Comparison of ENCODE assay signal across 8 cellular contexts in genomic region chr2:174486614-174487535, GRCh38. TPM values are rescaled to one million over a fixed set of nuclear protein-coding genes. Genes with fewer than 3 reads are reported as not detected.
DNase-seq lines count a peak whose midpoint lies in the region; ATAC-seq and TF ChIP-seq lines count a peak whose summit lies in the region.

TSS of gene GPR155 (minus strand) at chr2:174487029. CDS start at chr2:174481956, 5,073 bp downstream.

- H3K4me3 ChIP-seq in DOHH2 (ENCODE audit: low read length) (peak within 1 kb of the TSS; percentile 93), Karpas-422 (ENCODE audit: low read length) (peak within 1 kb of the TSS; percentile 81), fibroblast of lung (replicated peaks in 1 of 4; ENCODE audit: control extremely low read depth in 1 of 4, insufficient read depth in 1 of 4, low read depth in 3 of 4, low read length in 4 of 4) (peak within 1 kb of the TSS; percentile 78 to 86 (median 85))
- H3K4me3 ChIP-seq in naive thymus-derived CD4-positive, alpha-beta T cell (ENCODE audit: low read length) = peak within 1 kb of the TSS; percentile 90

- no peaks in the 10 kb centered on the region for H3K27me3 Mint-ChIP-seq in activated T-helper 1 cell treated with anti-CD3 and anti-CD28 coated beads, Interleukin-12 subunit alpha, Interleukin-12 subunit beta, Interleukin-2, Interleukin-4 antibody, amounts not matched to agents 30 ng/mL and 10 ng/mL and 1 ng/mL, durations not matched to agents 14 hours and 24 hours and 36 hours (ENCODE audit: insufficient read depth)
- no peaks in the 10 kb centered on the region for H3K27me3 Mint-ChIP-seq in naive thymus-derived CD4-positive, alpha-beta T cell
- H3K27me3 Mint-ChIP-seq in stimulated activated memory B cell treated with anti-CD40 and anti-IgM and Interleukin-4, amounts not matched to agents 10 μg/mL and 1 μg/mL and 100 μg/mL, for 72 hours = no peaks in the 10 kb centered on the region

- H3K36me3 Mint-ChIP-seq in activated T-helper 1 cell treated with anti-CD3 and anti-CD28 coated beads, Interleukin-12 subunit alpha, Interleukin-12 subunit beta, Interleukin-2, Interleukin-4 antibody, amounts not matched to agents 30 ng/mL and 10 ng/mL and 1 ng/mL, durations not matched to agents 14 hours and 24 hours and 36 hours (ENCODE audit: low read depth) = peaks cover 8% of the 10 kb centered on the region
- H3K36me3 Mint-ChIP-seq in naive thymus-derived CD4-positive, alpha-beta T cell = peaks cover 4 to 13% (median 10%) of the 10 kb centered on the region in 5 donors
- peaks cover 2% of the 10 kb centered on the region for H3K36me3 Mint-ChIP-seq in stimulated activated memory B cell treated with anti-CD40 and anti-IgM and Interleukin-4, amounts not matched to agents 10 μg/mL and 1 μg/mL and 100 μg/mL, for 72 hours

- peaks cover 3% of the 10 kb centered on the region for H3K9me3 Mint-ChIP-seq in activated T-helper 1 cell treated with anti-CD3 and anti-CD28 coated beads, Interleukin-12 subunit alpha, Interleukin-12 subunit beta, Interleukin-2, Interleukin-4 antibody, amounts not matched to agents 30 ng/mL and 10 ng/mL and 1 ng/mL, durations not matched to agents 14 hours and 24 hours and 36 hours
- H3K9me3 Mint-ChIP-seq in naive thymus-derived CD4-positive, alpha-beta T cell = peaks cover 0 to 3% (median 0%) of the 10 kb centered on the region in 11 donors
- H3K9me3 Mint-ChIP-seq in stimulated activated memory B cell treated with anti-CD40 and anti-IgM and Interleukin-4, amounts not matched to agents 10 μg/mL and 1 μg/mL and 100 μg/mL, for 72 hours = no peaks in the 10 kb centered on the region

- TF ChIP-seq CTCF in DOHH2 (IDR thresholded peaks at IDR 0.05; ENCODE audit: low read depth, low read length, poor library complexity, severe bottlenecking) (peak; percentile 23), fibroblast of lung (conservative IDR thresholded peaks at IDR 0.05 in 1 of 2, IDR thresholded peaks at IDR 0.05 in 1 of 2; ENCODE audit: low read depth in 1 of 2, low read length in 2 of 2) (no peak)

- CTCF ChIA-PET in naive thymus-derived CD4-positive, alpha-beta T cell (lab: Charles Lee) = interaction anchor here (0.5 to 3.8 kb wide), 4 partner anchors 9 to 158 kb away, joined by 3 to 25 read pairs (median 15); no protein-coding TSS in a partner anchor

- POLR2A ChIA-PET in naive thymus-derived CD4-positive, alpha-beta T cell (lab: Charles Lee) = interaction anchor here (0.9 to 2.4 kb wide), 17 partner anchors 9 to 201 kb away, joined by 3 to 10 read pairs (median 5); partner anchors contain the start of gene WIPF1

- peak within 1 kb of the TSS; percentile 73 for H3K9ac ChIP-seq in Karpas-422 (ENCODE audit: low read length)
- peak within 1 kb of the TSS; percentile 48 for H3K9ac ChIP-seq in fibroblast of lung (ENCODE audit: insufficient read depth, low read length)

- peaks cover 7% of the 10 kb centered on the region; the same call in 1 of the 2 replicates for H3K27me3 ChIP-seq in DOHH2 (ENCODE audit: control insufficient read depth, low read length)
- H3K27me3 ChIP-seq in Karpas-422 (ENCODE audit: low read length) = no peaks in the 10 kb centered on the region
- no peaks in the 10 kb centered on the region for H3K27me3 ChIP-seq in fibroblast of lung (ENCODE audit: control insufficient read depth, insufficient read depth, low read length)
- H3K27me3 ChIP-seq in naive thymus-derived CD4-positive, alpha-beta T cell (ENCODE audit: control insufficient read depth in 2 of 2, insufficient read depth in 2 of 2, low read length in 2 of 2) = no peaks in the 10 kb centered on the region

- H3K79me2 ChIP-seq in DOHH2 (ENCODE audit: control insufficient read depth, low read length) (no peaks in the 10 kb centered on the region), Karpas-422 (ENCODE audit: low read length) (no peaks in the 10 kb centered on the region), fibroblast of lung (ENCODE audit: control insufficient read depth, insufficient read depth, low read length) (no peaks in the 10 kb centered on the region)

- peak within 1 kb of the TSS; percentile 16; the same call in 1 of the 2 replicates for H3K27ac ChIP-seq in DOHH2 (ENCODE audit: low read depth, low read length)
- H3K27ac ChIP-seq in Karpas-422 (ENCODE audit: low read length) = no peak within 1 kb of the TSS
- H3K27ac ChIP-seq in fibroblast of lung (ENCODE audit: insufficient read depth, low read length) = peak within 1 kb of the TSS; percentile 85
- peak within 1 kb of the TSS; percentile 87 for H3K27ac ChIP-seq in naive thymus-derived CD4-positive, alpha-beta T cell (ENCODE audit: low read depth, low read length)

- peak; percentile 92 for ATAC-seq in GM21825 (IDR thresholded peaks at IDR 0.05; ENCODE audit: unreplicated experiment)
- ATAC-seq in naive thymus-derived CD4-positive, alpha-beta T cell = peak; percentile 89
- ATAC-seq in stimulated activated memory B cell treated with anti-CD40 and anti-IgM and Interleukin-4, amounts not matched to agents 10 μg/mL and 1 μg/mL and 100 μg/mL, for 72 hours = peak; percentile 98

- no peaks in the 10 kb centered on the region for H3K36me3 ChIP-seq in DOHH2 (ENCODE audit: control insufficient read depth, low read length)
- H3K36me3 ChIP-seq in Karpas-422 (ENCODE audit: insufficient read depth, low read length) = no peaks in the 10 kb centered on the region
- H3K36me3 ChIP-seq in fibroblast of lung (ENCODE audit: control insufficient read depth, insufficient read depth, low read length) = no peaks in the 10 kb centered on the region
- H3K36me3 ChIP-seq in naive thymus-derived CD4-positive, alpha-beta T cell (ENCODE audit: control insufficient read depth in 2 of 3, insufficient read depth in 3 of 3, low read length in 3 of 3) = peaks cover 0 to 10% (median 1%) of the 10 kb centered on the region in 3 experiments

- H3K4me3 Mint-ChIP-seq in activated T-helper 1 cell treated with anti-CD3 and anti-CD28 coated beads, Interleukin-12 subunit alpha, Interleukin-12 subunit beta, Interleukin-2, Interleukin-4 antibody, amounts not matched to agents 30 ng/mL and 10 ng/mL and 1 ng/mL, durations not matched to agents 14 hours and 24 hours and 36 hours = peak within 1 kb of the TSS; percentile 100
- H3K4me3 Mint-ChIP-seq in naive thymus-derived CD4-positive, alpha-beta T cell = peak within 1 kb of the TSS; percentile 92 to 100 (median 98)
- H3K4me3 Mint-ChIP-seq in stimulated activated memory B cell treated with anti-CD40 and anti-IgM and Interleukin-4, amounts not matched to agents 10 μg/mL and 1 μg/mL and 100 μg/mL, for 72 hours = peak within 1 kb of the TSS; percentile 90

- intact Hi-C loops in activated T-helper 1 cell treated with anti-CD3 and anti-CD28 coated beads, Interleukin-12 subunit alpha, Interleukin-12 subunit beta, Interleukin-2, Interleukin-4 antibody, amounts not matched to agents 30 ng/mL and 10 ng/mL and 1 ng/mL, durations not matched to agents 14 hours and 24 hours and 36 hours (cut with micrococcal nuclease) = loop anchor here (1.0 to 10.0 kb wide), 12 partner anchors 36 to 1930 kb away; partner anchors contain the start of genes ATF2, ATP5MC3, CDCA7 and OLA1
- intact Hi-C loops in naive thymus-derived CD4-positive, alpha-beta T cell (cut with micrococcal nuclease) = loop anchor here (1.0 to 5.0 kb wide), 17 partner anchors 10 to 1930 kb away; partner anchors contain the start of genes ATP5MC3 (in 2 of the 2), SCRN3 (in 2 of the 2), ATF2 (in 1 of the 2) and OLA1 (in 1 of the 2)

- H3K4me2 ChIP-seq in DOHH2 (ENCODE audit: low read length) = peak within 1 kb of the TSS; percentile 93
- H3K4me2 ChIP-seq in Karpas-422 (ENCODE audit: low read depth, low read length, poor library complexity, severe bottlenecking) = peak within 1 kb of the TSS; percentile 91
- peak within 1 kb of the TSS; percentile 88 for H3K4me2 ChIP-seq in fibroblast of lung (ENCODE audit: extremely low read depth, insufficient read depth, low read length)

- no peaks in the 10 kb centered on the region for H3K9me3 ChIP-seq in DOHH2 (ENCODE audit: control insufficient read depth, insufficient read depth, low read length)
- H3K9me3 ChIP-seq in Karpas-422 (ENCODE audit: low read length) = no peaks in the 10 kb centered on the region
- H3K9me3 ChIP-seq in fibroblast of lung (ENCODE audit: control insufficient read depth, insufficient read depth, low read depth, low read length) = no peaks in the 10 kb centered on the region
- H3K9me3 ChIP-seq in naive thymus-derived CD4-positive, alpha-beta T cell (ENCODE audit: control insufficient read depth in 2 of 3, low read length in 3 of 3) = no peaks in the 10 kb centered on the region

- H2AFZ ChIP-seq in Karpas-422 (ENCODE audit: low read length) = peak within 1 kb of the TSS; percentile 95
- peak within 1 kb of the TSS; percentile 98 for H2AFZ ChIP-seq in fibroblast of lung (ENCODE audit: low read length)

- H3K4me1 Mint-ChIP-seq in activated T-helper 1 cell treated with anti-CD3 and anti-CD28 coated beads, Interleukin-12 subunit alpha, Interleukin-12 subunit beta, Interleukin-2, Interleukin-4 antibody, amounts not matched to agents 30 ng/mL and 10 ng/mL and 1 ng/mL, durations not matched to agents 14 hours and 24 hours and 36 hours (ENCODE audit: low read depth) = peaks cover 68% of the 10 kb centered on the region
- H3K4me1 Mint-ChIP-seq in naive thymus-derived CD4-positive, alpha-beta T cell = peaks cover 39 to 83% (median 73%) of the 10 kb centered on the region in 7 donors
- peaks cover 27% of the 10 kb centered on the region for H3K4me1 Mint-ChIP-seq in stimulated activated memory B cell treated with anti-CD40 and anti-IgM and Interleukin-4, amounts not matched to agents 10 μg/mL and 1 μg/mL and 100 μg/mL, for 72 hours

- H3K27ac Mint-ChIP-seq in activated T-helper 1 cell treated with anti-CD3 and anti-CD28 coated beads, Interleukin-12 subunit alpha, Interleukin-12 subunit beta, Interleukin-2, Interleukin-4 antibody, amounts not matched to agents 30 ng/mL and 10 ng/mL and 1 ng/mL, durations not matched to agents 14 hours and 24 hours and 36 hours = peak within 1 kb of the TSS; percentile 95
- peak within 1 kb of the TSS; percentile 90 to 100 (median 96) for H3K27ac Mint-ChIP-seq in naive thymus-derived CD4-positive, alpha-beta T cell
- peak within 1 kb of the TSS; percentile 89 for H3K27ac Mint-ChIP-seq in stimulated activated memory B cell treated with anti-CD40 and anti-IgM and Interleukin-4, amounts not matched to agents 10 μg/mL and 1 μg/mL and 100 μg/mL, for 72 hours

- peaks cover 8% of the 10 kb centered on the region; the same call in 1 of the 2 replicates for H3F3A ChIP-seq in DOHH2 (ENCODE audit: control insufficient read depth, insufficient read depth)

- peaks cover 25% of the 10 kb centered on the region for H3K4me1 ChIP-seq in DOHH2 (ENCODE audit: control insufficient read depth, low read length)
- H3K4me1 ChIP-seq in Karpas-422 (ENCODE audit: low read length) = peaks cover 19% of the 10 kb centered on the region
- H3K4me1 ChIP-seq in fibroblast of lung (ENCODE audit: control insufficient read depth, extremely low read depth, insufficient read depth, low read length) = no peaks in the 10 kb centered on the region
- H3K4me1 ChIP-seq in naive thymus-derived CD4-positive, alpha-beta T cell (ENCODE audit: control insufficient read depth in 2 of 2, insufficient read depth in 2 of 2, low read length in 2 of 2) = peaks cover 27 to 35% of the 10 kb centered on the region in 2 donors

- no peaks in the 10 kb centered on the region for H3K9me2 ChIP-seq in DOHH2 (replicated peaks; ENCODE audit: control insufficient read depth, low read length)
- H3K9me2 ChIP-seq in Karpas-422 (replicated peaks; ENCODE audit: insufficient read depth, low read length) = peaks cover 6% of the 10 kb centered on the region

- peak; percentile 99 for DNase-seq in Karpas-422
- peak; percentile 97 for DNase-seq in RKO (ENCODE audit: low spot score)
- peak; percentile 88 for DNase-seq in activated T-helper 1 cell treated with anti-CD3 and anti-CD28 coated beads, Interleukin-12 subunit alpha, Interleukin-12 subunit beta, Interleukin-2, Interleukin-4 antibody, amounts not matched to agents 30 ng/mL and 10 ng/mL and 1 ng/mL, durations not matched to agents 14 hours and 24 hours and 36 hours (ENCODE audit: low spot score)
- DNase-seq in fibroblast of lung (ENCODE audit: low read depth in 2 of 2) = peak; percentile 97 to 98
- DNase-seq in naive thymus-derived CD4-positive, alpha-beta T cell = peak; percentile 66 to 93 (median 78)

- H4K20me1 ChIP-seq in DOHH2 (ENCODE audit: control insufficient read depth, insufficient read depth, low read depth, low read length) = no peaks in the 10 kb centered on the region
- no peaks in the 10 kb centered on the region for H4K20me1 ChIP-seq in Karpas-422 (ENCODE audit: insufficient read depth, low read depth, low read length)
- no peaks in the 10 kb centered on the region for H4K20me1 ChIP-seq in fibroblast of lung (ENCODE audit: control insufficient read depth, extremely low read depth, insufficient read depth, low read length)

RNA-seq across cellular contexts. Expression of gene GPR155, which starts in this region (rescaled TPM):
- total RNA-seq in Karpas-422 (2014; rRNA removed; shearing (Covaris generic); ENCODE audit: low replicate concordance) = 0.69 and 1.0 TPM in 2 replicates
- 2.7 and 2.9 TPM in 2 replicates for total RNA-seq in activated T-helper 1 cell treated with anti-CD3 and anti-CD28 coated beads, Interleukin-12 subunit alpha, Interleukin-12 subunit beta, Interleukin-2, Interleukin-4 antibody, amounts not matched to agents 30 ng/mL and 10 ng/mL and 1 ng/mL, durations not matched to agents 14 hours and 24 hours and 36 hours
- total RNA-seq in fibroblast of lung = 4.4 and 6.4 TPM in 2 replicates
- polyA plus RNA-seq in fibroblast of lung = 2.3 and 5.1 TPM in 2 replicates
- 1.2 and 2.6 TPM in 2 replicates for polyA plus RNA-seq in fibroblast of lung (2012)
- 0.52 and 2.2 TPM in 2 replicates for polyA minus RNA-seq in fibroblast of lung (ENCODE audit: low replicate concordance)
- 10 to 100 TPM; 15.0 to 25.0 (median 16.5) TPM for total RNA-seq in naive thymus-derived CD4-positive, alpha-beta T cell
- polyA plus RNA-seq in naive thymus-derived CD4-positive, alpha-beta T cell = 10 to 100 TPM in 1 of 2 donors, 1 to 10 TPM in 1; 5.2 to 10.8 TPM
